39 cellular contexts compared by ENCODE assay signal in the genomic region with DNA sequence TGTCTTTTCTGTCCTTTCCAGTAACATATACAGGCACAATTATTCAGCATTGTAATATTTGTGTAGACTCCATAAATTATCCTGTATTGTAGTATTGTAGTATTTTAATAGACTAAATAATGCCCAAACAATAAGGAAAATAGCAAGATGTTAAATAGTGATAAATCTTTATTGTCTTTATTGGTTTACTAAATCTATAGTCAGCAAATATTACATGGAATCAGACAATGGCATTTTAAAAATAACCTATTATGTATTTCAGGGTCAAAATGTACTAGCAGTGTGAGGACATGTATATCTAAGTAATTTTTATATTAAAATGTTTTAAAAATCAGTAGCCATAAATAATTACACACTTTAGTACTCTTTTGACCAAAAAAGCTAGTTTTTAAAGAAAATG.
"Had no signal": no experiment of that assay in that cellular context is flagged by ENCODE, and none has a peak within 500 bp of the region (broad histone marks: within the 10 kb centered on the region; RNA-seq: fewer than 3 reads in every experiment).

No MANE protein-coding gene starts in this region.

- H3K27ac ChIP-seq: ascending aorta, cardiac muscle cell, WERI-Rb-1 had no signal

- H3K4me3 ChIP-seq: ascending aorta, cardiac muscle cell had no signal

- H3K4me1 ChIP-seq: ascending aorta had no signal

- ATAC-seq: activated CD4-positive, alpha-beta T cell treated with anti-CD3 and anti-CD28 coated beads for 36 hours; activated CD4-positive, CD25-positive, alpha-beta regulatory T cell treated with anti-CD3 and anti-CD28 coated beads, Interleukin-2, amount 50 U/mL, for 24 hours; activated CD8-positive, alpha-beta memory T cell treated with anti-CD3 and anti-CD28 coated beads, Interleukin-2, amount 10 ng/mL, durations not matched to agents 7 days and 5 days; activated CD8-positive, alpha-beta T cell treated with anti-CD3 and anti-CD28 coated beads, Interleukin-2, amount 10 ng/mL, durations not matched to agents 7 days and 5 days; activated naive CD8-positive, alpha-beta T cell treated with anti-CD3 and anti-CD28 coated beads, Interleukin-2, amount 50 U/mL, for 24 hours; WTC11 had no signal

- FAIRE-seq: bronchial epithelial cell had no signal

- H3K4me1 Mint-ChIP-seq: activated CD4-positive, alpha-beta memory T cell treated with anti-CD3 and anti-CD28 coated beads, Interleukin-2, amount 10 ng/mL, durations not matched to agents 7 days and 5 days; activated CD4-positive, alpha-beta T cell treated with anti-CD3 and anti-CD28 coated beads for 36 hours; activated CD4-positive, alpha-beta T cell treated with anti-CD3 and anti-CD28 coated beads, Interleukin-2, amount 10 ng/mL, durations not matched to agents 7 days and 5 days; activated CD8-positive, alpha-beta memory T cell treated with anti-CD3 and anti-CD28 coated beads, Interleukin-2, amount 10 ng/mL, durations not matched to agents 7 days and 5 days; activated naive CD4-positive, alpha-beta T cell treated with anti-CD3 and anti-CD28 coated beads, Interleukin-2, amount 10 ng/mL, durations not matched to agents 7 days and 5 days; activated naive CD4-positive, alpha-beta T cell treated with anti-CD3 and anti-CD28 coated beads, Interleukin-2, amount 50 U/mL, for 24 hours; activated naive CD8-positive, alpha-beta T cell treated with anti-CD3 and anti-CD28 coated beads, Interleukin-2, amount 10 ng/mL, durations not matched to agents 7 days and 5 days; activated naive CD8-positive, alpha-beta T cell treated with anti-CD3 and anti-CD28 coated beads, Interleukin-2, amount 50 U/mL, for 24 hours; brain; central memory CD8-positive, alpha-beta T cell had no signal

- H3K9me3 Mint-ChIP-seq: activated naive CD8-positive, alpha-beta T cell treated with anti-CD3 and anti-CD28 coated beads, Interleukin-2, amount 10 ng/mL, durations not matched to agents 7 days and 5 days; activated T-cell treated with anti-CD3 and anti-CD28 coated beads, Interleukin-2, amount 50 U/mL, for 24 hours; brain; WTC11 had no signal

- H3K27ac Mint-ChIP-seq: activated CD4-positive, alpha-beta memory T cell treated with anti-CD3 and anti-CD28 coated beads, Interleukin-2, amount 10 ng/mL, durations not matched to agents 7 days and 5 days; activated CD4-positive, alpha-beta T cell treated with anti-CD3 and anti-CD28 coated beads for 36 hours; activated CD4-positive, alpha-beta T cell treated with anti-CD3 and anti-CD28 coated beads, Interleukin-2, amount 10 ng/mL, durations not matched to agents 7 days and 5 days; activated CD8-positive, alpha-beta memory T cell treated with anti-CD3 and anti-CD28 coated beads, Interleukin-2, amount 10 ng/mL, durations not matched to agents 7 days and 5 days; activated CD8-positive, alpha-beta T cell treated with anti-CD3 and anti-CD28 coated beads, Interleukin-2, amount 10 ng/mL, durations not matched to agents 7 days and 5 days; activated naive CD4-positive, alpha-beta T cell treated with anti-CD3 and anti-CD28 coated beads, Interleukin-2, amount 10 ng/mL, durations not matched to agents 7 days and 5 days; activated naive CD4-positive, alpha-beta T cell treated with anti-CD3 and anti-CD28 coated beads, Interleukin-2, amount 50 U/mL, for 24 hours; activated naive CD8-positive, alpha-beta T cell; activated naive CD8-positive, alpha-beta T cell treated with anti-CD3 and anti-CD28 coated beads, Interleukin-2, amount 10 ng/mL, durations not matched to agents 7 days and 5 days; activated naive CD8-positive, alpha-beta T cell treated with anti-CD3 and anti-CD28 coated beads, Interleukin-2, amount 50 U/mL, for 24 hours; activated T-cell treated with anti-CD3 and anti-CD28 coated beads, Interleukin-2, amount 50 U/mL, for 24 hours; activated T-helper 2 cell treated with anti-CD3 and anti-CD28 coated beads, Interferon-gamma antibody, Interleukin-2, Interleukin-4, amounts not matched to agents 10 μg/mL and 5 μg/mL and 100 μg/mL, durations not matched to agents 14 hours and 24 hours and 36 hours; brain; T-helper 1 cell treated with Interleukin-12 subunit alpha and Interleukin-12 subunit beta and Interleukin-4 antibody, amounts not matched to agents 30 μg/mL and 1 μg/mL, for 36 hours; T-helper 2 cell treated with Interferon-gamma antibody and Interleukin-4, amounts not matched to agents 5 μg/mL and 100 μg/mL, for 36 hours; WTC11 had no signal

- DNase-seq: activated CD4-positive, alpha-beta memory T cell treated with anti-CD3 and anti-CD28 coated beads, Interleukin-2, amount 10 ng/mL, durations not matched to agents 7 days and 5 days; activated CD4-positive, alpha-beta T cell treated with anti-CD3 and anti-CD28 coated beads for 1 hour; activated CD4-positive, alpha-beta T cell treated with anti-CD3 and anti-CD28 coated beads for 36 hours; activated CD4-positive, alpha-beta T cell treated with anti-CD3 and anti-CD28 coated beads for 48 hours; activated CD4-positive, alpha-beta T cell treated with anti-CD3 and anti-CD28 coated beads, Interleukin-2, amount 10 ng/mL, durations not matched to agents 7 days and 5 days; activated CD4-positive, alpha-beta T cell treated with anti-CD3 and anti-CD28 coated beads, Interleukin-2, amount 50 U/mL, for 48 hours; activated CD4-positive, CD25-positive, alpha-beta regulatory T cell; activated CD8-positive, alpha-beta memory T cell treated with anti-CD3 and anti-CD28 coated beads for 24 hours; activated CD8-positive, alpha-beta memory T cell treated with anti-CD3 and anti-CD28 coated beads, Interleukin-2, amount 10 ng/mL, durations not matched to agents 7 days and 5 days; activated CD8-positive, alpha-beta memory T cell treated with anti-CD3 and anti-CD28 coated beads, Interleukin-2, amount 50 U/mL, for 48 hours; activated CD8-positive, alpha-beta T cell treated with anti-CD3 and anti-CD28 coated beads, Interleukin-2, amount 10 ng/mL, durations not matched to agents 7 days and 5 days; activated effector memory CD4-positive, alpha-beta T cell treated with Interleukin-2 at 50 U/mL for 16 hours; activated gamma-delta T cell; activated naive CD4-positive, alpha-beta T cell treated with anti-CD3 and anti-CD28 coated beads, Interleukin-2, amount 10 ng/mL, durations not matched to agents 7 days and 5 days; activated naive CD4-positive, alpha-beta T cell treated with Interleukin-2 at 50 U/mL for 16 hours; activated naive CD8-positive, alpha-beta T cell treated with anti-CD3 and anti-CD28 coated beads, Interleukin-2, amount 10 ng/mL, durations not matched to agents 7 days and 5 days; activated naive CD8-positive, alpha-beta T cell treated with anti-CD3 and anti-CD28 coated beads, Interleukin-2, amount 50 U/mL, for 24 hours; activated T-cell treated with anti-CD3 and anti-CD28 coated beads, Interleukin-2, amount 50 U/mL, for 24 hours; activated T-cell treated with anti-CD3 and anti-CD28 coated beads, Interleukin-2, amount 50 U/mL, for 48 hours; amygdala; anterior cingulate cortex; caudate nucleus; cerebellar nuclear complex; T-helper 1 cell; T-helper 2 cell; T-helper 9 cell; WERI-Rb-1 had no signal

- H3K36me3 Mint-ChIP-seq: activated CD8-positive, alpha-beta memory T cell treated with anti-CD3 and anti-CD28 coated beads, Interleukin-2, amount 10 ng/mL, durations not matched to agents 7 days and 5 days; activated naive CD4-positive, alpha-beta T cell treated with anti-CD3 and anti-CD28 coated beads, Interleukin-2, amount 10 ng/mL, durations not matched to agents 7 days and 5 days; activated naive CD4-positive, alpha-beta T cell treated with anti-CD3 and anti-CD28 coated beads, Interleukin-2, amount 50 U/mL, for 24 hours; activated naive CD8-positive, alpha-beta T cell; activated naive CD8-positive, alpha-beta T cell treated with anti-CD3 and anti-CD28 coated beads, Interleukin-2, amount 10 ng/mL, durations not matched to agents 7 days and 5 days; WTC11 had no signal

- H3K36me3 ChIP-seq: ascending aorta, cardiac muscle cell had no signal

- H3K9me3 ChIP-seq: ascending aorta had no signal

- H3K27me3 Mint-ChIP-seq: activated CD4-positive, alpha-beta memory T cell treated with anti-CD3 and anti-CD28 coated beads, Interleukin-2, amount 10 ng/mL, durations not matched to agents 7 days and 5 days; activated CD4-positive, alpha-beta T cell treated with anti-CD3 and anti-CD28 coated beads for 36 hours; activated CD4-positive, alpha-beta T cell treated with anti-CD3 and anti-CD28 coated beads, Interleukin-2, amount 10 ng/mL, durations not matched to agents 7 days and 5 days; activated CD8-positive, alpha-beta memory T cell treated with anti-CD3 and anti-CD28 coated beads, Interleukin-2, amount 10 ng/mL, durations not matched to agents 7 days and 5 days; activated naive CD4-positive, alpha-beta T cell treated with anti-CD3 and anti-CD28 coated beads, Interleukin-2, amount 10 ng/mL, durations not matched to agents 7 days and 5 days; activated naive CD8-positive, alpha-beta T cell; activated naive CD8-positive, alpha-beta T cell treated with anti-CD3 and anti-CD28 coated beads, Interleukin-2, amount 10 ng/mL, durations not matched to agents 7 days and 5 days; activated naive CD8-positive, alpha-beta T cell treated with anti-CD3 and anti-CD28 coated beads, Interleukin-2, amount 50 U/mL, for 24 hours; activated T-cell treated with anti-CD3 and anti-CD28 coated beads, Interleukin-2, amount 50 U/mL, for 24 hours; brain; central memory CD8-positive, alpha-beta T cell had no signal

- H3K27me3 ChIP-seq: ascending aorta, cardiac muscle cell had no signal

- H3K4me3 Mint-ChIP-seq: activated CD4-positive, alpha-beta memory T cell treated with anti-CD3 and anti-CD28 coated beads, Interleukin-2, amount 10 ng/mL, durations not matched to agents 7 days and 5 days; activated CD4-positive, alpha-beta T cell treated with anti-CD3 and anti-CD28 coated beads for 36 hours; activated CD4-positive, alpha-beta T cell treated with anti-CD3 and anti-CD28 coated beads, Interleukin-2, amount 10 ng/mL, durations not matched to agents 7 days and 5 days; activated CD8-positive, alpha-beta memory T cell treated with anti-CD3 and anti-CD28 coated beads, Interleukin-2, amount 10 ng/mL, durations not matched to agents 7 days and 5 days; activated CD8-positive, alpha-beta T cell treated with anti-CD3 and anti-CD28 coated beads, Interleukin-2, amount 10 ng/mL, durations not matched to agents 7 days and 5 days; activated naive CD4-positive, alpha-beta T cell treated with anti-CD3 and anti-CD28 coated beads, Interleukin-2, amount 10 ng/mL, durations not matched to agents 7 days and 5 days; activated naive CD4-positive, alpha-beta T cell treated with anti-CD3 and anti-CD28 coated beads, Interleukin-2, amount 50 U/mL, for 24 hours; activated naive CD8-positive, alpha-beta T cell; activated naive CD8-positive, alpha-beta T cell treated with anti-CD3 and anti-CD28 coated beads, Interleukin-2, amount 10 ng/mL, durations not matched to agents 7 days and 5 days; activated naive CD8-positive, alpha-beta T cell treated with anti-CD3 and anti-CD28 coated beads, Interleukin-2, amount 50 U/mL, for 24 hours; activated T-cell treated with anti-CD3 and anti-CD28 coated beads, Interleukin-2, amount 50 U/mL, for 24 hours; brain; central memory CD8-positive, alpha-beta T cell; T-helper 1 cell treated with Interleukin-12 subunit alpha and Interleukin-12 subunit beta and Interleukin-4 antibody, amounts not matched to agents 30 μg/mL and 1 μg/mL, for 36 hours; T-helper 2 cell treated with Interferon-gamma antibody and Interleukin-4, amounts not matched to agents 5 μg/mL and 100 μg/mL, for 36 hours; WTC11 had no signal
